24 cellular contexts compared by ENCODE assay signal in the genomic region with DNA sequence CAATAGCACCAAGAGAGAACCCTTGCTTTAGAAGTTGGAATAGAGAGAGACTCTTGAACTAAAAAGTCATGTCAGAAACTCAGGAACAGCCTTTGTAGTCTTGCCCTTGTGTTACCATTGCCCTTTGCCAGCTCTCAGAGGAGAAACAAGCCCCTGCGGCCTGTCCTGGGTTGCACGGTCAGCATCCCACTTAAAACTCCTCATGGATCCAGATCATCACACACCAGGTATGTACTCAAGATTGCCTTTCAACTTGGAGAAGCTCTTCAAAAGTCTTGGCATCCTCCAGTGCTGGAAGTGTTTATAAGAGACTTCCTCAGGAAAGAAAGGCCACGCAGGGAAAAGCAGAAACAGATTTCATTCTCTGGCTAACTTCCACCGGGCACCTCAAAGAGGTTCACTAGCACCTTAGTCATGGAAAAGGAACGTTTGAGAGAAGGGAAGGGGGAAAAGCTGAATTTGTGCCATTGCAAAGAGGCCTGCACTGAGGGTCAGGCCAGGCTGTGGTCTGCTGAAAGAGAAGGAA.
"Had no signal": no experiment of that assay in that cellular context is flagged by ENCODE, and none has a peak within 500 bp of the region (broad histone marks: within the 10 kb centered on the region; RNA-seq: fewer than 3 reads in every experiment).

No MANE protein-coding gene starts in this region.

- H3K4me3 Mint-ChIP-seq: activated CD4-positive, alpha-beta memory T cell treated with anti-CD3 and anti-CD28 coated beads for 36 hours; activated CD4-positive, alpha-beta T cell treated with anti-CD3 and anti-CD28 coated beads for 36 hours; activated CD4-positive, alpha-beta T cell treated with anti-CD3 and anti-CD28 coated beads, Interleukin-2, amount 10 ng/mL, durations not matched to agents 24 days and 14 days; activated CD8-positive, alpha-beta memory T cell treated with anti-CD3 and anti-CD28 coated beads, Interleukin-2, amount 10 ng/mL, durations not matched to agents 7 days and 5 days; activated CD8-positive, alpha-beta T cell treated with anti-CD3 and anti-CD28 coated beads, Interleukin-2, amount 10 ng/mL, durations not matched to agents 7 days and 5 days; activated naive CD4-positive, alpha-beta T cell treated with anti-CD3 and anti-CD28 coated beads, Interleukin-2, amount 10 ng/mL, durations not matched to agents 7 days and 5 days; activated naive CD8-positive, alpha-beta T cell treated with anti-CD3 and anti-CD28 coated beads, Interleukin-2, amount 10 ng/mL, durations not matched to agents 7 days and 5 days; activated T-helper 1 cell treated with anti-CD3 and anti-CD28 coated beads, Interleukin-12 subunit alpha, Interleukin-12 subunit beta, Interleukin-2, Interleukin-4 antibody, amounts not matched to agents 30 ng/mL and 10 ng/mL and 1 ng/mL, durations not matched to agents 14 hours and 24 hours and 36 hours; central memory CD8-positive, alpha-beta T cell had no signal

- H3K27ac ChIP-seq: ascending aorta, brain microvascular endothelial cell, epithelial cell of prostate, esophagus squamous epithelium had no signal

- ATAC-seq: activated CD4-positive, alpha-beta T cell treated with anti-CD3 and anti-CD28 coated beads for 36 hours; activated CD8-positive, alpha-beta memory T cell treated with anti-CD3 and anti-CD28 coated beads, Interleukin-2, amount 10 ng/mL, durations not matched to agents 7 days and 5 days; activated CD8-positive, alpha-beta T cell treated with anti-CD3 and anti-CD28 coated beads, Interleukin-2, amount 10 ng/mL, durations not matched to agents 7 days and 5 days; activated naive CD4-positive, alpha-beta T cell treated with anti-CD3 and anti-CD28 coated beads, Interleukin-2, amount 50 U/mL, for 72 hours had no signal

- H3K4me3 ChIP-seq: ascending aorta, esophagus squamous epithelium had no signal

- H3K27me3 Mint-ChIP-seq: activated CD4-positive, alpha-beta T cell treated with anti-CD3 and anti-CD28 coated beads, Interleukin-2, amount 10 ng/mL, durations not matched to agents 24 days and 14 days; activated CD8-positive, alpha-beta memory T cell treated with anti-CD3 and anti-CD28 coated beads, Interleukin-2, amount 10 ng/mL, durations not matched to agents 7 days and 5 days; activated naive CD4-positive, alpha-beta T cell treated with anti-CD3 and anti-CD28 coated beads, Interleukin-2, amount 10 ng/mL, durations not matched to agents 7 days and 5 days; activated naive CD8-positive, alpha-beta T cell treated with anti-CD3 and anti-CD28 coated beads, Interleukin-2, amount 10 ng/mL, durations not matched to agents 7 days and 5 days had no signal

- H3K9me3 ChIP-seq: ascending aorta, esophagus squamous epithelium had no signal

- H3K4me1 Mint-ChIP-seq: activated CD4-positive, alpha-beta T cell treated with anti-CD3 and anti-CD28 coated beads for 36 hours; activated CD4-positive, alpha-beta T cell treated with anti-CD3 and anti-CD28 coated beads, Interleukin-2, amount 10 ng/mL, durations not matched to agents 24 days and 14 days; activated CD8-positive, alpha-beta memory T cell treated with anti-CD3 and anti-CD28 coated beads, Interleukin-2, amount 10 ng/mL, durations not matched to agents 7 days and 5 days; activated naive CD4-positive, alpha-beta T cell treated with anti-CD3 and anti-CD28 coated beads, Interleukin-2, amount 10 ng/mL, durations not matched to agents 7 days and 5 days; activated naive CD8-positive, alpha-beta T cell treated with anti-CD3 and anti-CD28 coated beads, Interleukin-2, amount 10 ng/mL, durations not matched to agents 7 days and 5 days; central memory CD8-positive, alpha-beta T cell had no signal

- DNase-seq: activated CD4-positive, alpha-beta memory T cell treated with anti-CD3 and anti-CD28 coated beads for 36 hours; activated CD4-positive, alpha-beta T cell treated with anti-CD3 and anti-CD28 coated beads for 36 hours; activated CD4-positive, alpha-beta T cell treated with anti-CD3 and anti-CD28 coated beads, Interleukin-2, amount 10 ng/mL, durations not matched to agents 24 days and 14 days; activated CD4-positive, CD25-positive, alpha-beta regulatory T cell; activated CD4-positive, CD25-positive, alpha-beta regulatory T cell treated with anti-CD3 and anti-CD28 coated beads, Interleukin-2, amount 50 U/mL, for 72 hours; activated CD8-positive, alpha-beta memory T cell treated with anti-CD3 and anti-CD28 coated beads, Interleukin-2, amount 10 ng/mL, durations not matched to agents 7 days and 5 days; activated CD8-positive, alpha-beta memory T cell treated with anti-CD3 and anti-CD28 coated beads, Interleukin-2, amount 50 U/mL, for 4 hours; activated CD8-positive, alpha-beta T cell treated with anti-CD3 and anti-CD28 coated beads, Interleukin-2, amount 10 ng/mL, durations not matched to agents 7 days and 5 days; activated gamma-delta T cell; activated naive CD4-positive, alpha-beta T cell; activated naive CD4-positive, alpha-beta T cell treated with anti-CD3 and anti-CD28 coated beads, Interleukin-2, amount 10 ng/mL, durations not matched to agents 7 days and 5 days; activated naive CD8-positive, alpha-beta T cell treated with anti-CD3 and anti-CD28 coated beads, Interleukin-2, amount 10 ng/mL, durations not matched to agents 7 days and 5 days; activated T-cell treated with anti-CD3 and anti-CD28 coated beads, Interleukin-2, amount 50 U/mL, for 1 hour; activated T-cell treated with anti-CD3 and anti-CD28 coated beads, Interleukin-2, amount 50 U/mL, for 48 hours; brain microvascular endothelial cell; effector CD8-positive, alpha-beta T cell; esophagus squamous epithelium; head of caudate nucleus; T-helper 2 cell had no signal

- H3K4me1 ChIP-seq: esophagus squamous epithelium had no signal

- H3K36me3 ChIP-seq: ascending aorta, brain microvascular endothelial cell, esophagus squamous epithelium had no signal

- H3K36me3 Mint-ChIP-seq: activated CD4-positive, alpha-beta memory T cell treated with anti-CD3 and anti-CD28 coated beads for 36 hours; activated CD8-positive, alpha-beta memory T cell treated with anti-CD3 and anti-CD28 coated beads, Interleukin-2, amount 10 ng/mL, durations not matched to agents 7 days and 5 days; activated naive CD4-positive, alpha-beta T cell treated with anti-CD3 and anti-CD28 coated beads, Interleukin-2, amount 10 ng/mL, durations not matched to agents 7 days and 5 days; activated naive CD4-positive, alpha-beta T cell treated with anti-CD3 and anti-CD28 coated beads, Interleukin-2, amount 50 U/mL, for 72 hours; activated naive CD8-positive, alpha-beta T cell treated with anti-CD3 and anti-CD28 coated beads, Interleukin-2, amount 10 ng/mL, durations not matched to agents 7 days and 5 days had no signal

- H3K27ac Mint-ChIP-seq: activated CD4-positive, alpha-beta memory T cell treated with anti-CD3 and anti-CD28 coated beads for 36 hours; activated CD4-positive, alpha-beta T cell treated with anti-CD3 and anti-CD28 coated beads for 36 hours; activated CD4-positive, alpha-beta T cell treated with anti-CD3 and anti-CD28 coated beads, Interleukin-2, amount 10 ng/mL, durations not matched to agents 24 days and 14 days; activated CD8-positive, alpha-beta memory T cell treated with anti-CD3 and anti-CD28 coated beads, Interleukin-2, amount 10 ng/mL, durations not matched to agents 7 days and 5 days; activated CD8-positive, alpha-beta T cell treated with anti-CD3 and anti-CD28 coated beads, Interleukin-2, amount 10 ng/mL, durations not matched to agents 7 days and 5 days; activated naive CD4-positive, alpha-beta T cell treated with anti-CD3 and anti-CD28 coated beads, Interleukin-2, amount 50 U/mL, for 72 hours; activated naive CD8-positive, alpha-beta T cell treated with anti-CD3 and anti-CD28 coated beads, Interleukin-2, amount 10 ng/mL, durations not matched to agents 7 days and 5 days; activated T-helper 1 cell treated with anti-CD3 and anti-CD28 coated beads, Interleukin-12 subunit alpha, Interleukin-12 subunit beta, Interleukin-2, Interleukin-4 antibody, amounts not matched to agents 30 ng/mL and 10 ng/mL and 1 ng/mL, durations not matched to agents 14 hours and 24 hours and 36 hours had no signal

- H3K27me3 ChIP-seq: ascending aorta, brain microvascular endothelial cell, esophagus squamous epithelium had no signal

- H3K9me3 Mint-ChIP-seq: activated CD4-positive, alpha-beta memory T cell treated with anti-CD3 and anti-CD28 coated beads for 36 hours; activated CD4-positive, alpha-beta T cell treated with anti-CD3 and anti-CD28 coated beads, Interleukin-2, amount 10 ng/mL, durations not matched to agents 24 days and 14 days; activated T-helper 1 cell treated with anti-CD3 and anti-CD28 coated beads, Interleukin-12 subunit alpha, Interleukin-12 subunit beta, Interleukin-2, Interleukin-4 antibody, amounts not matched to agents 30 ng/mL and 10 ng/mL and 1 ng/mL, durations not matched to agents 14 hours and 24 hours and 36 hours had no signal
